In genomic region chr2:143816927-143817326, GRCh38 we compare ENCODE assay signal across 17 cellular contexts.
DNase-seq lines count a peak whose midpoint lies in the region; ATAC-seq and TF ChIP-seq lines count a peak whose summit lies in the region.
"Had no signal": no experiment of that assay in that cellular context is flagged by ENCODE, and none has a peak within 500 bp of the region (broad histone marks: within the 10 kb centered on the region; RNA-seq: fewer than 3 reads in every experiment).

No MANE protein-coding gene starts in this region.

- no peak overlapping the region for H2AK5ac ChIP-seq in IMR-90 (ENCODE audit: low read depth, low read length)

- no CpG with 5 or more reads among the region's 3 CpGs for WGBS in IMR-90 (ENCODE audit: extremely low coverage in 2 of 2, insufficient read length in 1 of 2), 2 experiments
- 59 to 70% (median 61%) methylated on average over 3 of the region's 3 CpGs for WGBS in psoas muscle, 3 donors

- H3K27ac ChIP-seq in GM23338 (ENCODE audit: low read depth) (no peak overlapping the region), IMR-90 (ENCODE audit: insufficient read depth, low read length) (no peak overlapping the region), WERI-Rb-1 (no peak overlapping the region), psoas muscle (no peak overlapping the region)
- H3K27ac ChIP-seq: C4-2B, KMS-11 had no signal

- CTCF ChIA-PET in IMR-90 (lab: Yijun Ruan, JAX) = no interaction called here

- no peaks in the 10 kb centered on the region for H3K9me1 ChIP-seq in IMR-90 (ENCODE audit: insufficient read depth, low read length)

- H2AK9ac ChIP-seq in IMR-90 (replicated peaks; ENCODE audit: low read depth, low read length, poor library complexity) = no peak overlapping the region

- no peaks in the 10 kb centered on the region for H3K9me3 Mint-ChIP-seq in GM23338
- H3K9me3 Mint-ChIP-seq: CD4-positive, alpha-beta T cell; IgD-negative memory B cell had no signal

- no peak overlapping the region for H2BK15ac ChIP-seq in IMR-90 (ENCODE audit: low read depth, low read length)

- POLR2A ChIA-PET in IMR-90 (lab: Charles Lee; ENCODE audit: unreplicated experiment) = no interaction called here

- H2AFZ ChIP-seq in GM23338 (peak overlapping the region; percentile 5; the same call in 1 of the 2 replicates), IMR-90 (replicated peaks; ENCODE audit: low read length, poor library complexity) (no peak overlapping the region)

- H3K9me3 ChIP-seq in IMR-90 (ENCODE audit: control insufficient read depth, insufficient read depth, low read length) (no peaks in the 10 kb centered on the region), WERI-Rb-1 (ENCODE audit: severe bottlenecking) (no peaks in the 10 kb centered on the region), psoas muscle (no peaks in the 10 kb centered on the region)
- H3K9me3 ChIP-seq: HAP-1 had no signal

- H3K23ac ChIP-seq in IMR-90 (ENCODE audit: low read depth, low read length) = no peak overlapping the region

- TF ChIP-seq RAD21 in IMR-90 (IDR thresholded peaks at IDR 0.05; ENCODE audit: low read length) = no peak

- no peak overlapping the region for H3K4ac ChIP-seq in IMR-90 (ENCODE audit: low read depth, low read length)

- no peak overlapping the region for H3K4me3 Mint-ChIP-seq in GM23338
- H3K4me3 Mint-ChIP-seq: CD4-positive, alpha-beta T cell; IgD-negative memory B cell had no signal

- H3K9ac ChIP-seq in IMR-90 (ENCODE audit: low read depth, low read length) = no peak overlapping the region
- H3K9ac ChIP-seq: KMS-11 had no signal

- H3K18ac ChIP-seq in IMR-90 (ENCODE audit: low read depth, low read length) = no peak overlapping the region

- no peaks in the 10 kb centered on the region for H3K36me3 Mint-ChIP-seq in GM23338 (ENCODE audit: low read depth)
- H3K36me3 Mint-ChIP-seq: IgD-negative memory B cell had no signal

- in situ Hi-C loops in IMR-90 (cut with MboI; ENCODE audit: low sequenced_read_pairs) = no loop called here

- no peaks in the 10 kb centered on the region for H3K27me3 ChIP-seq in GM23338 (ENCODE audit: insufficient read depth)
- H3K27me3 ChIP-seq in IMR-90 (ENCODE audit: control insufficient read depth, insufficient read depth, low read length) = no peaks in the 10 kb centered on the region
- no peaks in the 10 kb centered on the region for H3K27me3 ChIP-seq in WERI-Rb-1 (ENCODE audit: insufficient read depth, low read depth, severe bottlenecking)
- H3K27me3 ChIP-seq in psoas muscle (ENCODE audit: insufficient read depth in 3 of 3, low read length in 2 of 3) = no peaks in the 10 kb centered on the region

- intact Hi-C loops in IMR-90 (cut with micrococcal nuclease) (no loop called here), psoas muscle (cut with DNase I) (no loop called here)

- H2BK5ac ChIP-seq in IMR-90 (ENCODE audit: low read depth, low read length, poor library complexity, severe bottlenecking) = no peak overlapping the region

- no peak overlapping the region for H4K5ac ChIP-seq in IMR-90 (ENCODE audit: low read depth, low read length)

- H4K8ac ChIP-seq in IMR-90 (ENCODE audit: low read depth in 2 of 2, low read length in 2 of 2) = no peak overlapping the region

- H3K4me1 Mint-ChIP-seq in GM23338 = peaks cover 13% of the 10 kb centered on the region

- TF ChIP-seq CTCF in GM23338 (conservative IDR thresholded peaks at IDR 0.05; ENCODE audit: low read depth in 2 of 2) (no peak), IMR-90 (conservative IDR thresholded peaks at IDR 0.05; ENCODE audit: low read depth, low read length) (no peak), WERI-Rb-1 (IDR thresholded peaks at IDR 0.05; ENCODE audit: low read depth, low read length) (no peak), psoas muscle (IDR thresholded peaks at IDR 0.05) (no peak)

- no peaks in the 10 kb centered on the region for H3F3A ChIP-seq in GM23338 (replicated peaks; ENCODE audit: low read depth)

- peaks cover 27% of the 10 kb centered on the region for H3K4me1 ChIP-seq in GM23338 (ENCODE audit: insufficient read depth)
- no peaks in the 10 kb centered on the region for H3K4me1 ChIP-seq in IMR-90 (ENCODE audit: control insufficient read depth, insufficient read depth, low read length)
- H3K4me1 ChIP-seq in psoas muscle = no peaks in the 10 kb centered on the region

- H3K36me3 ChIP-seq in GM23338 (ENCODE audit: insufficient read depth) = no peaks in the 10 kb centered on the region
- no peaks in the 10 kb centered on the region for H3K36me3 ChIP-seq in IMR-90 (ENCODE audit: control insufficient read depth, insufficient read depth, low read length)
- H3K36me3 ChIP-seq in WERI-Rb-1 = no peaks in the 10 kb centered on the region
- H3K36me3 ChIP-seq in psoas muscle (ENCODE audit: insufficient read depth in 1 of 2, low read depth in 1 of 2) = no peaks in the 10 kb centered on the region
- H3K36me3 ChIP-seq: HAP-1 had no signal

- H3K14ac ChIP-seq in IMR-90 (replicated peaks; ENCODE audit: low read depth, low read length) = no peak overlapping the region

- H3K27ac Mint-ChIP-seq in GM23338 = no peak overlapping the region
- H3K27ac Mint-ChIP-seq: CD4-positive, alpha-beta T cell; IgD-negative memory B cell had no signal

- H3K79me2 ChIP-seq in GM23338 (replicated peaks; ENCODE audit: insufficient read depth) = no peaks in the 10 kb centered on the region

- H3K4me2 ChIP-seq in GM23338 (0 out of 2 replicates have a peak overlapping the region, but pooled peaks have one; percentile 7), IMR-90 (ENCODE audit: low read depth, low read length) (no peak overlapping the region)
- H3K4me2 ChIP-seq: KMS-11 had no signal

- no peak overlapping the region for H2BK120ac ChIP-seq in IMR-90 (ENCODE audit: low read depth, low read length)

- H3K27me3 Mint-ChIP-seq in GM23338 (ENCODE audit: insufficient read depth, low read depth, poor library complexity) = no peaks in the 10 kb centered on the region
- H3K27me3 Mint-ChIP-seq: IgD-negative memory B cell had no signal

- ATAC-seq in GM23338 (no peak), IMR-90 (ENCODE audit: low read depth) (no peak), psoas muscle (no peak)

- H3K4me3 ChIP-seq in GM23338 = no peak overlapping the region
- no peak overlapping the region for H3K4me3 ChIP-seq in IMR-90 (ENCODE audit: insufficient read depth, low read depth, low read length)
- H3K4me3 ChIP-seq in WERI-Rb-1 (ENCODE audit: low read depth, low read length) = no peak overlapping the region
- no peak overlapping the region for H3K4me3 ChIP-seq in psoas muscle
- H3K4me3 ChIP-seq: HAP-1 had no signal

- H3K79me1 ChIP-seq in IMR-90 (ENCODE audit: low read depth in 1 of 2, low read length in 2 of 2) = no peaks in the 10 kb centered on the region

- TF ChIP-seq POLR2A in IMR-90 (IDR thresholded peaks at IDR 0.05; ENCODE audit: low read depth, low read length) = no peak

- BruUV-seq in IMR-90 (replicated peaks; lab: Mats Ljungman, UMichigan) = no TSS peak

- H3K56ac ChIP-seq in IMR-90 (ENCODE audit: extremely low read depth, insufficient read depth, low read length) = no peak overlapping the region

- H3K9me2 ChIP-seq in GM23338 (ENCODE audit: insufficient read depth) = no peaks in the 10 kb centered on the region; the same call in 1 of the 2 replicates

- no peak overlapping the region for H2BK20ac ChIP-seq in IMR-90 (ENCODE audit: low read depth, low read length)

- H4K20me1 ChIP-seq in GM23338 (replicated peaks; ENCODE audit: insufficient read depth) = no peaks in the 10 kb centered on the region
- no peaks in the 10 kb centered on the region for H4K20me1 ChIP-seq in IMR-90 (ENCODE audit: insufficient read depth, low read length)

- H4K91ac ChIP-seq in IMR-90 (ENCODE audit: insufficient read depth, low read depth, low read length) = no peak overlapping the region

- DNase-seq in GM23338 (ENCODE audit: low spot score) = no peak
- no peak for DNase-seq in IMR-90
- peak; percentile 6 for DNase-seq in globus pallidus (ENCODE audit: low spot score)
- DNase-seq in pons (ENCODE audit: low spot score) = peak; percentile 61
- no peak for DNase-seq in stimulated activated CD4-positive, alpha-beta T cell treated with anti-CD3 and anti-CD28 coated beads, Interleukin-2, amount 100 ng/mL, for 48 hours
- DNase-seq in WERI-Rb-1 = no peak
- DNase-seq in GF-D8 (lab: John Stamatoyannopoulos, UW) = no peak
- DNase-seq in psoas muscle = no peak
- DNase-seq: AML-193; CD4-positive, alpha-beta T cell; DMS153; DMS79; GDM1 had no signal

- dilution Hi-C loops in IMR-90 (cut with HindIII; ENCODE audit: low sequenced_read_pairs, unreplicated experiment) = no loop called here

TF ChIP-seq in IMR-90, 13 proteins besides CTCF, POLR2A, EP300 and RAD21:
- TF ChIP-seq MXI1 (IDR thresholded peaks at IDR 0.05; ENCODE audit: borderline replicate concordance, low read depth, low read length) (no peak), MAFK (IDR thresholded peaks at IDR 0.05; ENCODE audit: low read depth, low read length) (peak; percentile 94)

Comparison
In these comparisons a context has a peak if more than half of its experiments do, and no peak if none do; other contexts are left out.
1. DNase-seq: peak in globus pallidus (single experiment) and pons (single experiment); none in GM23338 (single experiment), IMR-90 (single experiment), stimulated activated CD4-positive, alpha-beta T cell treated with anti-CD3 and anti-CD28 coated beads, Interleukin-2, amount 100 ng/mL, for 48 hours (0 of 2), WERI-Rb-1 (single experiment), GF-D8 (single experiment) and psoas muscle (0 of 2).